9 cellular contexts compared by ENCODE assay signal in the genomic region with DNA sequence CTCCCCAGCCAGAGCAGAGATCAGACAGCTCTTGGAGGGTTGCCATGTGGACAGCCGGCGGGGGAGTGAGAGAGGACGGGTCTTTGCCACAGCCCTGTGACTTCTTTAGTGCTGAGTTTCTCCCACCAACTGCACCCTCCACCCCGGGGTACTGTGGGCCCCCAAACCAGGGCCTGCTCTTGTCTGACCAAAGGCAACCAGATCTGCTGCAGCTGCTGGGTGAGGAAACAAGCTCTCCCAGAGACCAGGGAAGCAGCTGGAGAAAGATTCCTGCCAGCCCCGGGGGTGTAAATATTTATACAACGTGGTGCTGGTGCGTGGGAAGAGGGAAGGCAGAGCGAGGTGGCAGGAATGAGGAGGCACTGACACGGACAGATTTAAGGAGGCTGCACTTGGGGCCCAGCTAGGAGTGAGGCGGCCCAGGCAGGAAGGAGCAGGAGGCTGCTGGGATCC. TPM values are rescaled to one million over a fixed set of nuclear protein-coding genes. Genes with fewer than 3 reads are reported as not detected.
DNase-seq lines count a peak whose midpoint lies in the region; TF ChIP-seq lines count a peak whose summit lies in the region.
"Had no signal": no experiment of that assay in that cellular context is flagged by ENCODE, and none has a peak within 500 bp of the region (broad histone marks: within the 10 kb centered on the region; RNA-seq: fewer than 3 reads in every experiment).

No MANE protein-coding gene starts in this region.

- H3K9me2 ChIP-seq in DOHH2 (replicated peaks; ENCODE audit: control insufficient read depth, low read length), result no peaks in the 10 kb centered on the region

- peak overlapping the region; percentile 85 for H3K4me2 ChIP-seq in DOHH2 (ENCODE audit: low read length)

- peak overlapping the region; percentile 60 for H3K4me3 ChIP-seq in DOHH2 (ENCODE audit: low read length)
- no peak overlapping the region for H3K4me3 ChIP-seq in colonic mucosa
- H3K4me3 ChIP-seq in mesodermal cell (ENCODE audit: extremely low read depth, insufficient read depth, low read length, poor library complexity, severe bottlenecking), result no peak overlapping the region
- no peak overlapping the region for H3K4me3 ChIP-seq in uterus

- no peaks in the 10 kb centered on the region for H4K20me1 ChIP-seq in DOHH2 (ENCODE audit: control insufficient read depth, insufficient read depth, low read depth, low read length)

- TF ChIP-seq POLR2A in uterus (IDR thresholded peaks at IDR 0.05), result no peak

- H3K4me1 ChIP-seq in DOHH2 (ENCODE audit: control insufficient read depth, low read length) (peaks cover 57% of the 10 kb centered on the region), colonic mucosa (peaks cover 12% of the 10 kb centered on the region), mesodermal cell (ENCODE audit: control insufficient read depth, insufficient read depth, low read length, poor library complexity, severe bottlenecking) (peaks cover 13% of the 10 kb centered on the region), uterus (peaks cover 5 to 29% of the 10 kb centered on the region in 2 donors)

- 62 to 79% methylated on average over 8 to 10 of the region's 10 CpGs for WGBS in mesodermal cell (ENCODE audit: insufficient coverage in 2 of 2), 2 experiments

- H3K36me3 ChIP-seq in DOHH2 (ENCODE audit: control insufficient read depth, low read length) (peaks cover 13% of the 10 kb centered on the region), colonic mucosa (no peaks in the 10 kb centered on the region), mesodermal cell (ENCODE audit: control insufficient read depth, insufficient read depth, low read length) (no peaks in the 10 kb centered on the region), uterus (no peaks in the 10 kb centered on the region)

- DNase-seq in NCI-H1694 (lab: John Stamatoyannopoulos, UW) (peak; percentile 68), colonic mucosa (peak; percentile 76), uterus (peak; percentile 70 to 74), NCI-H526 treated with DMSO at 0.1 percent for 48 hours (lab: John Stamatoyannopoulos, UW) (no peak), cortex of kidney (lab: John Stamatoyannopoulos, UW) (no peak), activated gamma-delta T cell (lab: John Stamatoyannopoulos, UW) (no peak)

- H3K27me3 ChIP-seq in DOHH2 (ENCODE audit: control insufficient read depth, low read length) (no peaks in the 10 kb centered on the region), colonic mucosa (no peaks in the 10 kb centered on the region), uterus (no peaks in the 10 kb centered on the region)

- H3K27ac ChIP-seq in DOHH2 (ENCODE audit: low read depth, low read length), result peak overlapping the region; percentile 93
- H3K27ac ChIP-seq in colonic mucosa, result peak overlapping the region; percentile 76
- peak overlapping the region; percentile 74 for H3K27ac ChIP-seq in mesodermal cell (ENCODE audit: low read depth, low read length, severe bottlenecking)
- H3K27ac ChIP-seq in uterus, result peak overlapping the region; percentile 80 to 95
- H3K27ac ChIP-seq: HL-60 had no signal

- no peak for TF ChIP-seq CTCF in DOHH2 (IDR thresholded peaks at IDR 0.05; ENCODE audit: low read depth, low read length, poor library complexity, severe bottlenecking)
- TF ChIP-seq CTCF in colonic mucosa (IDR thresholded peaks at IDR 0.05), result no peak
- no peak for TF ChIP-seq CTCF in uterus (IDR thresholded peaks at IDR 0.05)

- H3K9ac ChIP-seq in colonic mucosa (ENCODE audit: low read depth in 2 of 2, low read length in 2 of 2), result peak overlapping the region; percentile 27 to 50

- peaks cover 14% of the 10 kb centered on the region for H3K9me3 ChIP-seq in DOHH2 (ENCODE audit: control insufficient read depth, insufficient read depth, low read length)
- no peaks in the 10 kb centered on the region for H3K9me3 ChIP-seq in colonic mucosa
- H3K9me3 ChIP-seq in mesodermal cell (ENCODE audit: control insufficient read depth, low read length), result peaks cover 10% of the 10 kb centered on the region
- no peaks in the 10 kb centered on the region for H3K9me3 ChIP-seq in uterus

- intact Hi-C loops in colonic mucosa (cut with DNase I) (no loop called here), uterus (cut with DNase I; ENCODE audit: low total_unique reads) (no loop called here)

- no peaks in the 10 kb centered on the region for H3K79me2 ChIP-seq in DOHH2 (ENCODE audit: control insufficient read depth, low read length)

- H3F3A ChIP-seq in DOHH2 (ENCODE audit: control insufficient read depth, insufficient read depth), result peaks cover 18% of the 10 kb centered on the region

RNA-seq across cellular contexts. Expression of gene ZFP36L1, which starts 14.3 kb away (rescaled TPM):
- total RNA-seq in colonic mucosa (100 to 1,000 TPM in 1 of 2 donors, 10 to 100 TPM in 1; 97.0 to 123 TPM), uterus (100 to 1,000 TPM; 170 to 564 (median 315) TPM)
- 184 TPM for polyA plus RNA-seq in mesodermal cell (2013, experiment 1 of 2)
- 167 TPM for polyA plus RNA-seq in mesodermal cell (2013, experiment 2 of 2)

Comparison
In these comparisons a context has a peak if more than half of its experiments do, and no peak if none do; other contexts are left out.
1. DNase-seq: peak in NCI-H1694 (single experiment), colonic mucosa (single experiment) and uterus (2 of 2); none in NCI-H526 treated with DMSO at 0.1 percent for 48 hours (single experiment), cortex of kidney (single experiment) and activated gamma-delta T cell (single experiment).
2. Peak in every context shown above with its lines, with median percentiles within 50 percentile points of each other: H3K27ac ChIP-seq.